ENCODE assay signal across 9 cellular contexts in the genomic region with DNA sequence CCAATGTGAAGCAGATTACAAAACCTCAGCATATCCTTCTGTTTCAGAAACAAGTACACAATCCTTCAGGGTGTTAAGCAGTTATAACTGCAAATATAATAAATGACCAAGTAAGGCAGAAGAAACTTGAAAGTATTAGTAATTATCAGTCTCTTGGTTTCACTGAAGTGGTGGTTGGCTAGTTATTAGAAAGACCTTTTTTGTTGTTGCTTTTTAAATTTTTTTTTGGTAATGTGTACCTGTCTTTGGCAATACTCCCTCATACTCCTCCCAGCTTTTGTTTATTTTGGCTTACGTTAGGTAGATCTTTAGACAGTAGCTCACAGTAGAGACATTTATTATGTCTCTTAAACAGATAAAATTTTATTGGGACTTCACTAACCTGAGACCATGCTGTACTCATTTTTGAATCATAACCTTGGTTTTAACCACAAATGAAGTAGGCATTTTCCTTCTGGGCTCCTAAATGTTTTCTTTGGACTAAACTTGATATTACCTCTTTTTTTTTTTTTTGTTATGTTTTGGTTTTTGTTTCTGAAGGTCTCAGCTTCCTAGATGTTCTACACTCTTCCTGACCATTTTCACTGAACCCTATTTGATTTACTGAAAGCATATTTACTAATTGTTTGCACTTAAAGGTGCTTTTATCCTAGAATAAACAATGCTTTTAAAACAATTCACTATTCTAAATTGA. TPM values are rescaled to one million over a fixed set of nuclear protein-coding genes. Genes with fewer than 3 reads are reported as not detected.
A peak's percentile ranks its signal among the peaks of the same experiment; 100 is the strongest.
DNase-seq lines count a peak whose midpoint lies in the region; ATAC-seq and TF ChIP-seq lines count a peak whose summit lies in the region.
"Had no signal": no experiment of that assay in that cellular context is flagged by ENCODE, and none has a peak within 500 bp of the region (broad histone marks: within the 10 kb centered on the region; RNA-seq: fewer than 3 reads in every experiment).

No MANE protein-coding gene starts in this region.

- in situ Hi-C loops in brain microvascular endothelial cell (cut with HindIII; ENCODE audit: low pct_ligation_motif_present, low sequenced_read_pairs), result no loop called here

- H3K36me3 ChIP-seq in brain microvascular endothelial cell (replicated peaks) (no peaks in the 10 kb centered on the region), right atrium auricular region (no peaks in the 10 kb centered on the region)

- H3K27me3 ChIP-seq in brain microvascular endothelial cell (replicated peaks) (no peaks in the 10 kb centered on the region), right atrium auricular region (no peaks in the 10 kb centered on the region)

- H3K4me3 ChIP-seq in brain microvascular endothelial cell (ENCODE audit: low read depth, low read length), result no peak overlapping the region
- no peak overlapping the region for H3K4me3 ChIP-seq in skeletal muscle cell (ENCODE audit: low read depth, low read length)
- no peak overlapping the region for H3K4me3 ChIP-seq in right atrium auricular region

- H3K27ac ChIP-seq in brain microvascular endothelial cell (peak overlapping the region; percentile 69), right atrium auricular region (no peak overlapping the region)

- TF ChIP-seq CTCF in brain microvascular endothelial cell (IDR thresholded peaks at IDR 0.05; ENCODE audit: low read depth, low read length, missing control alignments) (no peak), right atrium auricular region (IDR thresholded peaks at IDR 0.05) (no peak)

- DNase-seq in NCI-H345 (lab: John Stamatoyannopoulos, UW) (peak; percentile 6), NCI-H345 treated with DMSO at 0.1 percent for 48 hours (lab: John Stamatoyannopoulos, UW; ENCODE audit: unreplicated experiment) (no peak), brain microvascular endothelial cell (no peak), skeletal muscle cell (ENCODE audit: low read depth) (peak; percentile 54), NCI-H128 (lab: John Stamatoyannopoulos, UW; ENCODE audit: unreplicated experiment) (no peak), right atrium auricular region (ENCODE audit: low spot score) (no peak)

- ATAC-seq in HG03558 (IDR thresholded peaks at IDR 0.05; ENCODE audit: extremely low read depth, unreplicated experiment) (peak; percentile 37), GM21367 (IDR thresholded peaks at IDR 0.05; ENCODE audit: unreplicated experiment) (no peak)
- ATAC-seq: sciatic nerve had no signal

- H3K9me3 ChIP-seq in right atrium auricular region, result no peaks in the 10 kb centered on the region

- H3K4me1 ChIP-seq in right atrium auricular region, result peaks cover 0 to 24% of the 10 kb centered on the region in 2 donors

RNA-seq across cellular contexts. Expression of a gene that starts 6.4 kb away (rescaled TPM):
- 10 to 100 TPM in 1 of 2 donors, 1 to 10 TPM in 1; 9.8 to 10.8 TPM for total RNA-seq in right atrium auricular region

Comparison
In these comparisons a context has a peak if more than half of its experiments do, and no peak if none do; other contexts are left out.
1. DNase-seq: peak in NCI-H345 (single experiment) and skeletal muscle cell (single experiment); none in NCI-H345 treated with DMSO at 0.1 percent for 48 hours (single experiment), brain microvascular endothelial cell (single experiment), NCI-H128 (single experiment) and right atrium auricular region (single experiment).